ENCODE assay signal across 1 cellular context in genomic region chr10:78301891-78302738, GRCh38.
TF ChIP-seq lines count a peak whose summit lies in the region.

No MANE protein-coding gene starts in this region.

TF ChIP-seq in WTC11, 78 proteins besides CTCF, POLR2A, EP300 and RAD21 (continued from another document):
- TF ChIP-seq, protein P1, sequence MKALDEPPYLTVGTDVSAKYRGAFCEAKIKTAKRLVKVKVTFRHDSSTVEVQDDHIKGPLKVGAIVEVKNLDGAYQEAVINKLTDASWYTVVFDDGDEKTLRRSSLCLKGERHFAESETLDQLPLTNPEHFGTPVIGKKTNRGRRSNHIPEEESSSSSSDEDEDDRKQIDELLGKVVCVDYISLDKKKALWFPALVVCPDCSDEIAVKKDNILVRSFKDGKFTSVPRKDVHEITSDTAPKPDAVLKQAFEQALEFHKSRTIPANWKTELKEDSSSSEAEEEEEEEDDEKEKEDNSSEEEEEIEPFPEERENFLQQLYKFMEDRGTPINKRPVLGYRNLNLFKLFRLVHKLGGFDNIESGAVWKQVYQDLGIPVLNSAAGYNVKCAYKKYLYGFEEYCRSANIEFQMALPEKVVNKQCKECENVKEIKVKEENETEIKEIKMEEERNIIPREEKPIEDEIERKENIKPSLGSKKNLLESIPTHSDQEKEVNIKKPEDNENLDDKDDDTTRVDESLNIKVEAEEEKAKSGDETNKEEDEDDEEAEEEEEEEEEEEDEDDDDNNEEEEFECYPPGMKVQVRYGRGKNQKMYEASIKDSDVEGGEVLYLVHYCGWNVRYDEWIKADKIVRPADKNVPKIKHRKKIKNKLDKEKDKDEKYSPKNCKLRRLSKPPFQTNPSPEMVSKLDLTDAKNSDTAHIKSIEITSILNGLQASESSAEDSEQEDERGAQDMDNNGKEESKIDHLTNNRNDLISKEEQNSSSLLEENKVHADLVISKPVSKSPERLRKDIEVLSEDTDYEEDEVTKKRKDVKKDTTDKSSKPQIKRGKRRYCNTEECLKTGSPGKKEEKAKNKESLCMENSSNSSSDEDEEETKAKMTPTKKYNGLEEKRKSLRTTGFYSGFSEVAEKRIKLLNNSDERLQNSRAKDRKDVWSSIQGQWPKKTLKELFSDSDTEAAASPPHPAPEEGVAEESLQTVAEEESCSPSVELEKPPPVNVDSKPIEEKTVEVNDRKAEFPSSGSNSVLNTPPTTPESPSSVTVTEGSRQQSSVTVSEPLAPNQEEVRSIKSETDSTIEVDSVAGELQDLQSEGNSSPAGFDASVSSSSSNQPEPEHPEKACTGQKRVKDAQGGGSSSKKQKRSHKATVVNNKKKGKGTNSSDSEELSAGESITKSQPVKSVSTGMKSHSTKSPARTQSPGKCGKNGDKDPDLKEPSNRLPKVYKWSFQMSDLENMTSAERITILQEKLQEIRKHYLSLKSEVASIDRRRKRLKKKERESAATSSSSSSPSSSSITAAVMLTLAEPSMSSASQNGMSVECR (CRISPR knock-in tag; IDR thresholded peaks at IDR 0.05; ENCODE audit: borderline replicate concordance), result no peak
- TF ChIP-seq SOX15 (CRISPR knock-in tag; IDR thresholded peaks at IDR 0.05), result no peak
